ENCODE assay signal across 13 cellular contexts in the genomic region with DNA sequence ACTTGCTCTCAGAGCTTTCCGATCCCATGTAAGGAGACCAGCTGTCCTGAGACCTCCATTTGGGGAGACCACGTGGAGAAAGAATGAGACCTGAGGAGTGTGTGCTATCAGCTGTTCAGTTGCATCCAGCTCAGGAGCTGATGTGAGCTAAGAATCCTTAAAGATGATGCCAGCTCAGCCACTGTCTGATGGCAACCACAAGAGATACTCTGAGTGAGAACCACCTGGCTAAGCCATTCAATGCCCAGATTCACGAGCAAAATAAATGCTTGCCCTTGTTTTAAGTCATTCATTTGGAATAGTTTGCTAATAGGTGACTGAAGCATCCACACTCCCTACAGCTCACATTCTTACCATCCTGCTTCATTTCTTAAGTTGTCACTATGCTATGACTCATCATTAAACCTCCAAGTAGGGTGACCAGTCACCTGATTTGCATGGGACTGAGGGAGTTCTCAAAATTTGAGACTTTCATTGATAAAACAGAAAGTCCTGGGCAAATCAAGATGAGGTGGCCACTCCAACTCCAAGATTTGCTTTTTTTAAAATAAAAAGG. TPM values are rescaled to one million over a fixed set of nuclear protein-coding genes. Genes with fewer than 3 reads are reported as not detected.
DNase-seq lines count a peak whose midpoint lies in the region; ATAC-seq lines count a peak whose summit lies in the region.
"Had no signal": no experiment of that assay in that cellular context is flagged by ENCODE, and none has a peak within 500 bp of the region (broad histone marks: within the 10 kb centered on the region; RNA-seq: fewer than 3 reads in every experiment).

No MANE protein-coding gene starts in this region.

- in situ Hi-C loops in GM23248 (cut with MboI): no loop called here

- 55 to 70% methylated on average over 3 of the region's 3 CpGs for WGBS in GM23248 (ENCODE audit: low coverage in 1 of 2, low lambda C conversion rate in 2 of 2, missing lambda C conversion rate in 2 of 2), 2 experiments

- ATAC-seq in GM18520 (IDR thresholded peaks at IDR 0.05; ENCODE audit: unreplicated experiment) (peak; percentile 56), HG03457 (IDR thresholded peaks at IDR 0.05; ENCODE audit: unreplicated experiment) (peak; percentile 55)
- ATAC-seq: Panc1 had no signal

- H3K79me2 ChIP-seq in GM23248 (ENCODE audit: insufficient read depth): no peaks in the 10 kb centered on the region

- no peaks in the 10 kb centered on the region for H3K9me3 ChIP-seq in GM23248 (ENCODE audit: low read depth)
- no peaks in the 10 kb centered on the region for H3K9me3 ChIP-seq in MG63

- no peak overlapping the region for H2AFZ ChIP-seq in GM23248

- H3K9me2 ChIP-seq in GM23248 (ENCODE audit: insufficient read depth): no peaks in the 10 kb centered on the region

- H4K20me1 ChIP-seq in GM23248 (ENCODE audit: insufficient read depth): no peaks in the 10 kb centered on the region

- no peak overlapping the region for H3K4me2 ChIP-seq in GM23248 (ENCODE audit: unreplicated experiment)
- H3K4me2 ChIP-seq: smooth muscle cell had no signal

- H3K9ac ChIP-seq in GM23248: no peak overlapping the region

- H3K4me3 ChIP-seq in GM23248 (no peak overlapping the region), MG63 (no peak overlapping the region)
- H3K4me3 ChIP-seq: smooth muscle cell had no signal

- H3K27me3 ChIP-seq in GM23248 (replicated peaks; ENCODE audit: insufficient read depth) (no peaks in the 10 kb centered on the region; the same call in 1 of the 2 replicates), MG63 (no peaks in the 10 kb centered on the region)

- H3F3A ChIP-seq in GM23248 (ENCODE audit: insufficient read depth): no peaks in the 10 kb centered on the region

- H3K36me3 ChIP-seq in GM23248 (ENCODE audit: low read depth) (no peaks in the 10 kb centered on the region), MG63 (no peaks in the 10 kb centered on the region)

- no peak overlapping the region for H3K27ac ChIP-seq in GM23248

- peak; percentile 6 for DNase-seq in GM23248
- peak; percentile 16 for DNase-seq in iris pigment epithelial cell (ENCODE audit: low read depth)
- no peak for DNase-seq in DMS114 treated with DMSO at 0.1 percent for 48 hours (lab: John Stamatoyannopoulos, UW; ENCODE audit: unreplicated experiment)
- DNase-seq in AG08396 (ENCODE audit: low spot score): no peak
- DNase-seq in MG63: no peak
- no peak for DNase-seq in NCI-H526 (lab: John Stamatoyannopoulos, UW)
- DNase-seq: anterior cingulate cortex, H9, NCI-H1417 treated with DMSO at 0.1 percent for 48 hours had no signal

- no peaks in the 10 kb centered on the region for H3K4me1 ChIP-seq in GM23248 (ENCODE audit: insufficient read depth)

RNA-seq across cellular contexts. Expression of a gene that starts 56.4 kb away (rescaled TPM):
- not detected in 2 replicates for total RNA-seq in GM23248 (2014; rRNA removed; shearing (Covaris generic))
- polyA plus RNA-seq in GM23248 (2016; fragmentation: Nextera tagmentation; extraction: Ambion mirVana): not detected in 2 replicates
- not detected in 2 replicates for total RNA-seq in MG63 (2014; rRNA removed; shearing (Covaris generic); ENCODE audit: low replicate concordance)

Comparison
In these comparisons a context has a peak if more than half of its experiments do, and no peak if none do; other contexts are left out.
1. DNase-seq: peak in GM23248 (single experiment) and iris pigment epithelial cell (single experiment); none in DMS114 treated with DMSO at 0.1 percent for 48 hours (single experiment), AG08396 (single experiment), MG63 (single experiment) and NCI-H526 (0 of 2).